ENCODE assay signal across 16 cellular contexts in genomic region chrX:136626237-136626636, GRCh38. TPM values are rescaled to one million over a fixed set of nuclear protein-coding genes. Genes with fewer than 3 reads are reported as not detected.
DNase-seq lines count a peak whose midpoint lies in the region; ATAC-seq and TF ChIP-seq lines count a peak whose summit lies in the region.
"Had no signal": no experiment of that assay in that cellular context is flagged by ENCODE, and none has a peak within 500 bp of the region (broad histone marks: within the 10 kb centered on the region; RNA-seq: fewer than 3 reads in every experiment).

No MANE protein-coding gene starts in this region.

- peaks cover 8% of the 10 kb centered on the region for H3K27me3 ChIP-seq in adrenal gland
- no peaks in the 10 kb centered on the region for H3K27me3 ChIP-seq in prostate gland (replicated peaks; ENCODE audit: insufficient read depth)
- no peaks in the 10 kb centered on the region for H3K27me3 ChIP-seq in sigmoid colon

- TF ChIP-seq CTCF in adrenal gland (IDR thresholded peaks at IDR 0.05) = no peak
- TF ChIP-seq CTCF in prostate gland (IDR thresholded peaks at IDR 0.05) = no peak
- TF ChIP-seq CTCF in sigmoid colon (IDR thresholded peaks at IDR 0.05) = no peak

- intact Hi-C loops in activated CD4-positive, alpha-beta memory T cell treated with anti-CD3 and anti-CD28 coated beads for 36 hours (cut with micrococcal nuclease) = loop anchor here (2.0 to 5.0 kb wide), 2 partner anchors 21 to 39 kb away; no protein-coding TSS in a partner anchor
- intact Hi-C loops in adrenal gland (cut with DNase I) = no loop called here
- intact Hi-C loops in prostate gland (cut with DNase I) = no loop called here
- intact Hi-C loops in sigmoid colon (cut with DNase I) = no loop called here

- H3K36me3 Mint-ChIP-seq in activated naive CD4-positive, alpha-beta T cell treated with anti-CD3 and anti-CD28 coated beads, Interleukin-2, amount 10 ng/mL, durations not matched to agents 7 days and 5 days = peaks cover 12% of the 10 kb centered on the region
- H3K36me3 Mint-ChIP-seq in activated CD4-positive, alpha-beta memory T cell treated with anti-CD3 and anti-CD28 coated beads for 36 hours = no peaks in the 10 kb centered on the region

- TF ChIP-seq POLR2A in adrenal gland (IDR thresholded peaks at IDR 0.05) (no peak), prostate gland (IDR thresholded peaks at IDR 0.05) (no peak), sigmoid colon (IDR thresholded peaks at IDR 0.05) (no peak)

- peak overlapping the region; percentile 50 for H3K4me3 Mint-ChIP-seq in activated naive CD4-positive, alpha-beta T cell treated with anti-CD3 and anti-CD28 coated beads, Interleukin-2, amount 10 ng/mL, durations not matched to agents 7 days and 5 days
- no peak overlapping the region for H3K4me3 Mint-ChIP-seq in activated CD4-positive, alpha-beta memory T cell treated with anti-CD3 and anti-CD28 coated beads for 36 hours
- H3K4me3 Mint-ChIP-seq: activated B cell treated with CpG ODN at 0.5 μM for 24 hours, nephron had no signal

- peak overlapping the region; percentile 91 for H3K27ac Mint-ChIP-seq in activated naive CD4-positive, alpha-beta T cell treated with anti-CD3 and anti-CD28 coated beads, Interleukin-2, amount 10 ng/mL, durations not matched to agents 7 days and 5 days
- peak overlapping the region; percentile 82 for H3K27ac Mint-ChIP-seq in activated CD4-positive, alpha-beta memory T cell treated with anti-CD3 and anti-CD28 coated beads for 36 hours
- H3K27ac Mint-ChIP-seq: activated B cell treated with CpG ODN at 0.5 μM for 24 hours, nephron had no signal

- no peaks in the 10 kb centered on the region for H3K27me3 Mint-ChIP-seq in activated naive CD4-positive, alpha-beta T cell treated with anti-CD3 and anti-CD28 coated beads, Interleukin-2, amount 10 ng/mL, durations not matched to agents 7 days and 5 days
- H3K27me3 Mint-ChIP-seq in activated CD4-positive, alpha-beta memory T cell treated with anti-CD3 and anti-CD28 coated beads for 36 hours = no peaks in the 10 kb centered on the region
- H3K27me3 Mint-ChIP-seq: activated B cell treated with CpG ODN at 0.5 μM for 24 hours had no signal

- DNase-seq in activated naive CD4-positive, alpha-beta T cell treated with anti-CD3 and anti-CD28 coated beads, Interleukin-2, amount 10 ng/mL, durations not matched to agents 7 days and 5 days = no peak
- no peak for DNase-seq in activated naive CD4-positive, alpha-beta T cell treated with Interleukin-2 at 50 U/mL for 16 hours
- no peak for DNase-seq in activated CD4-positive, alpha-beta memory T cell treated with anti-CD3 and anti-CD28 coated beads for 36 hours
- DNase-seq in adrenal gland (no peak), prostate gland (ENCODE audit: low spot score) (no peak), sigmoid colon (no peak)
- DNase-seq: activated B cell treated with CpG ODN at 0.5 μM for 24 hours; effector CD4-positive, alpha-beta T cell; EL; HCEC 1CT; NCI-H2227 treated with DMSO at 0.1 percent for 48 hours; SHP77 treated with DMSO at 0.1 percent for 48 hours had no signal

- H3K4me1 Mint-ChIP-seq in activated naive CD4-positive, alpha-beta T cell treated with anti-CD3 and anti-CD28 coated beads, Interleukin-2, amount 10 ng/mL, durations not matched to agents 7 days and 5 days = peaks cover 95% of the 10 kb centered on the region
- H3K4me1 Mint-ChIP-seq in activated CD4-positive, alpha-beta memory T cell treated with anti-CD3 and anti-CD28 coated beads for 36 hours (ENCODE audit: low read depth) = peaks cover 89% of the 10 kb centered on the region
- H3K4me1 Mint-ChIP-seq: activated B cell treated with CpG ODN at 0.5 μM for 24 hours, nephron had no signal

- H3K4me3 ChIP-seq in adrenal gland (no peak overlapping the region), prostate gland (no peak overlapping the region), sigmoid colon (no peak overlapping the region)

- ATAC-seq in HG02885 (IDR thresholded peaks at IDR 0.05; ENCODE audit: poor library complexity, unreplicated experiment) = peak; percentile 79
- ATAC-seq in HG03571 (IDR thresholded peaks at IDR 0.05; ENCODE audit: unreplicated experiment) = no peak

- POLR2A ChIA-PET in activated CD4-positive, alpha-beta memory T cell treated with anti-CD3 and anti-CD28 coated beads for 36 hours (lab: Charles Lee) = interaction anchor here (0.7 to 7.7 kb wide), 8 partner anchors 9 to 32 kb away, joined by 3 to 61 read pairs (median 10); no protein-coding TSS in a partner anchor

- WGBS in adrenal gland, 4 donors = 41 to 66% (median 51%) methylated on average over 2 of the region's 2 CpGs
- WGBS in prostate gland = 75% methylated on average over 2 of the region's 2 CpGs
- 74 to 78% methylated on average over 2 of the region's 2 CpGs for WGBS in sigmoid colon, 2 donors

- no peaks in the 10 kb centered on the region for H3K36me3 ChIP-seq in adrenal gland (replicated peaks in 1 of 2)
- H3K36me3 ChIP-seq in prostate gland = no peaks in the 10 kb centered on the region
- no peaks in the 10 kb centered on the region for H3K36me3 ChIP-seq in sigmoid colon

- CTCF ChIA-PET in activated naive CD4-positive, alpha-beta T cell treated with anti-CD3 and anti-CD28 coated beads, Interleukin-2, amount 10 ng/mL, durations not matched to agents 7 days and 5 days (lab: Charles Lee) = interaction anchor here (0.6 to 1.0 kb wide), 3 partner anchors 26 to 40 kb away, joined by 3 read pairs; no protein-coding TSS in a partner anchor
- CTCF ChIA-PET in activated CD4-positive, alpha-beta memory T cell treated with anti-CD3 and anti-CD28 coated beads for 36 hours (lab: Charles Lee) = interaction anchor here (1.0 to 1.2 kb wide), 4 partner anchors 9 to 65 kb away, joined by 3 to 4 read pairs (median 4); no protein-coding TSS in a partner anchor

- H3K27ac ChIP-seq in adrenal gland (no peak overlapping the region), prostate gland (no peak overlapping the region), sigmoid colon (no peak overlapping the region)

- H3K9me3 Mint-ChIP-seq in activated naive CD4-positive, alpha-beta T cell treated with anti-CD3 and anti-CD28 coated beads, Interleukin-2, amount 10 ng/mL, durations not matched to agents 7 days and 5 days = peaks cover 7% of the 10 kb centered on the region
- no peaks in the 10 kb centered on the region for H3K9me3 Mint-ChIP-seq in activated CD4-positive, alpha-beta memory T cell treated with anti-CD3 and anti-CD28 coated beads for 36 hours
- H3K9me3 Mint-ChIP-seq: activated B cell treated with CpG ODN at 0.5 μM for 24 hours had no signal

- no peak for TF ChIP-seq EP300 in sigmoid colon (IDR thresholded peaks at IDR 0.05)

- H3K4me1 ChIP-seq in adrenal gland (replicated peaks in 1 of 2) = no peaks in the 10 kb centered on the region
- H3K4me1 ChIP-seq in prostate gland (replicated peaks) = no peaks in the 10 kb centered on the region
- H3K4me1 ChIP-seq in sigmoid colon = no peaks in the 10 kb centered on the region

- no peaks in the 10 kb centered on the region for H3K9me3 ChIP-seq in adrenal gland (replicated peaks in 1 of 3)
- no peaks in the 10 kb centered on the region for H3K9me3 ChIP-seq in prostate gland
- H3K9me3 ChIP-seq in sigmoid colon = no peaks in the 10 kb centered on the region

RNA-seq across cellular contexts. Expression of gene CD40LG, which starts 21.7 kb away (rescaled TPM):
- 100 to 1,000 TPM; 153 to 155 TPM for total RNA-seq in activated CD4-positive, alpha-beta memory T cell treated with anti-CD3 and anti-CD28 coated beads for 36 hours
- total RNA-seq in adrenal gland (under 1 TPM in 4 of 8 donors, not detected in 4; 0.23 to 0.78 (median 0.33) TPM), prostate gland (not detected), sigmoid colon (under 1 TPM in 3 of 4 donors, not detected in 1; 0.27 to 0.36 (median 0.33) TPM)
- polyA plus RNA-seq in adrenal gland (under 1 TPM in 2 of 3 donors, not detected in 1; 0.07 TPM), sigmoid colon (1 to 10 TPM in 1 of 3 donors, not detected in 2; 2.6 TPM)
- total RNA-seq: activated B cell treated with CpG ODN at 0.5 μM for 24 hours, urinary bladder had no signal

Comparison
In these comparisons a context has a peak if more than half of its experiments do, and no peak if none do; other contexts are left out.
1. RNA of gene CD40LG, which starts 21.7 kb away (total RNA-seq): 153 to 155 TPM in activated CD4-positive, alpha-beta memory T cell treated with anti-CD3 and anti-CD28 coated beads for 36 hours; 0.27 to 0.36 TPM in sigmoid colon, 0.23 to 0.78 TPM in adrenal gland and not detected in prostate gland; every median in the first group is over 10 times any median in the second.